Comparison of ENCODE assay signal across 8 cellular contexts in genomic region chr7:151017953-151018420, GRCh38. TPM values are rescaled to one million over a fixed set of nuclear protein-coding genes. Genes with fewer than 3 reads are reported as not detected.
DNase-seq lines count a peak whose midpoint lies in the region; ATAC-seq and TF ChIP-seq lines count a peak whose summit lies in the region.

No MANE protein-coding gene starts in this region.

- TF ChIP-seq CTCF in GM12872 (IDR thresholded peaks at IDR 0.05; ENCODE audit: insufficient read depth, low read depth, low read length) (peak; percentile 90), PC-3 (conservative IDR thresholded peaks at IDR 0.05; ENCODE audit: low read depth, low read length) (peak; percentile 94), foreskin keratinocyte (conservative IDR thresholded peaks at IDR 0.05) (peak; percentile 84), omental fat pad (IDR thresholded peaks at IDR 0.05) (peak in 1 of 3 donors; percentile 40)

- H3K4me1 ChIP-seq in PC-3 (ENCODE audit: insufficient read depth, low read length) = peaks cover 10% of the 10 kb centered on the region; the same call in 1 of the 2 replicates
- no peaks in the 10 kb centered on the region for H3K4me1 ChIP-seq in foreskin keratinocyte
- H3K4me1 ChIP-seq in thymus (ENCODE audit: control insufficient read depth, insufficient read depth, low read length) = peaks cover 12% of the 10 kb centered on the region

- H3K4me1 Mint-ChIP-seq in activated T-helper 17 cell treated with anti-CD3 and anti-CD28 coated beads, Interleukin-2, amount 50 U/mL, for 72 hours = peaks cover 37% of the 10 kb centered on the region

- peak overlapping the region; percentile 85 for H3K27ac Mint-ChIP-seq in activated T-helper 17 cell treated with anti-CD3 and anti-CD28 coated beads, Interleukin-2, amount 50 U/mL, for 72 hours

- ATAC-seq in HG03095 (IDR thresholded peaks at IDR 0.05; ENCODE audit: unreplicated experiment) (peak; percentile 60), PC-3 (peak; percentile 78), foreskin keratinocyte (peak; percentile 65), omental fat pad (ENCODE audit: low FRiP score) (peak; percentile 79), GM21717 (IDR thresholded peaks at IDR 0.05; ENCODE audit: unreplicated experiment) (no peak)
- peak; percentile 72 for ATAC-seq in activated T-helper 17 cell treated with anti-CD3 and anti-CD28 coated beads, Interleukin-2, amount 50 U/mL, for 72 hours (replicated peaks)

- no peaks in the 10 kb centered on the region for H3F3A ChIP-seq in PC-3 (ENCODE audit: low read length, unreplicated experiment)

- intact Hi-C loops in PC-3 (cut with micrococcal nuclease) = loop anchor here (2.0 kb wide), 2 partner anchors 55 to 119 kb away; no protein-coding TSS in a partner anchor

- no peak overlapping the region for H3K9ac ChIP-seq in PC-3 (ENCODE audit: low read length)

- H3K4me3 ChIP-seq in PC-3 (ENCODE audit: low read length) (peak overlapping the region; percentile 49; the same call in 1 of the 2 replicates), thymus (ENCODE audit: low read length) (peak overlapping the region; percentile 41)

- H3K4me2 ChIP-seq in PC-3 (ENCODE audit: low read length) = peak overlapping the region; percentile 79

- no TSS peak for BruUV-seq in PC-3 (replicated peaks; lab: Mats Ljungman, UMichigan)

- H3K79me2 ChIP-seq in PC-3 (ENCODE audit: low read length) = no peaks in the 10 kb centered on the region

- 3% methylated on average over 34 of the region's 34 CpGs for WGBS in thymus

- no peaks in the 10 kb centered on the region for H3K27me3 ChIP-seq in PC-3 (ENCODE audit: low read length)
- H3K27me3 ChIP-seq in foreskin keratinocyte = peaks cover 48% of the 10 kb centered on the region
- peaks cover 21% of the 10 kb centered on the region for H3K27me3 ChIP-seq in thymus (ENCODE audit: control insufficient read depth, insufficient read depth)

- peak overlapping the region; percentile 61 for H2AFZ ChIP-seq in PC-3 (ENCODE audit: low read length)

- H3K9me3 Mint-ChIP-seq in activated T-helper 17 cell treated with anti-CD3 and anti-CD28 coated beads, Interleukin-2, amount 50 U/mL, for 72 hours = no peaks in the 10 kb centered on the region

- peak overlapping the region; percentile 86 for H3K4me3 Mint-ChIP-seq in activated T-helper 17 cell treated with anti-CD3 and anti-CD28 coated beads, Interleukin-2, amount 50 U/mL, for 72 hours

- H3K36me3 Mint-ChIP-seq in activated T-helper 17 cell treated with anti-CD3 and anti-CD28 coated beads, Interleukin-2, amount 50 U/mL, for 72 hours (ENCODE audit: low read depth) = peaks cover 28% of the 10 kb centered on the region

- H3K9me3 ChIP-seq in PC-3 (ENCODE audit: low read length) = no peaks in the 10 kb centered on the region
- H3K9me3 ChIP-seq in thymus (ENCODE audit: control insufficient read depth) = no peaks in the 10 kb centered on the region

- peaks cover 4% of the 10 kb centered on the region for H3K27me3 Mint-ChIP-seq in activated T-helper 17 cell treated with anti-CD3 and anti-CD28 coated beads, Interleukin-2, amount 50 U/mL, for 72 hours

- no peaks in the 10 kb centered on the region for H3K9me2 ChIP-seq in PC-3 (replicated peaks; ENCODE audit: low read length)

- CTCF ChIA-PET in PC-3 (lab: Charles Lee) = interaction anchor here (0.6 to 1.5 kb wide), 6 partner anchors 10 to 120 kb away, joined by 3 to 9 read pairs (median 4); no protein-coding TSS in a partner anchor

- H3K36me3 ChIP-seq in PC-3 (ENCODE audit: low read depth, low read length) (no peaks in the 10 kb centered on the region), thymus (ENCODE audit: control insufficient read depth, insufficient read depth) (no peaks in the 10 kb centered on the region)

- peak; percentile 61 for DNase-seq in PC-3
- no peak for DNase-seq in foreskin keratinocyte
- DNase-seq in omental fat pad (ENCODE audit: low spot score) = peak; percentile 66

- POLR2A ChIA-PET in PC-3 (lab: Charles Lee; ENCODE audit: unreplicated experiment) = no interaction called here

- H3K27ac ChIP-seq in PC-3 (ENCODE audit: low read length) = no peak overlapping the region
- no peak overlapping the region for H3K27ac ChIP-seq in foreskin keratinocyte
- no peak overlapping the region for H3K27ac ChIP-seq in thymus (ENCODE audit: low read depth)

- H4K20me1 ChIP-seq in PC-3 (ENCODE audit: low read length) = no peaks in the 10 kb centered on the region

RNA-seq across cellular contexts. Expression of gene ATG9B, which starts 6.3 kb away (rescaled TPM):
- total RNA-seq in PC-3 (2014; rRNA removed) (1.2 and 1.3 TPM in 2 replicates), foreskin keratinocyte (0.18 and 0.31 TPM in 2 replicates), omental fat pad (under 1 TPM in 1 of 4 donors, not detected in 3; 0.46 TPM)
- 10 to 100 TPM in 1 of 2 donors, 1 to 10 TPM in 1; 2.9 to 18.2 TPM for total RNA-seq in activated T-helper 17 cell treated with anti-CD3 and anti-CD28 coated beads, Interleukin-2, amount 50 U/mL, for 72 hours
- polyA plus RNA-seq in foreskin keratinocyte (0.16 and 0.20 TPM in 2 replicates), thymus (8.0 TPM)

RNA-seq across cellular contexts. Expression of gene ABCB8, which starts 10.3 kb away (rescaled TPM):
- 58.4 and 95.7 TPM in 2 replicates for total RNA-seq in PC-3 (2014; rRNA removed)
- total RNA-seq in activated T-helper 17 cell treated with anti-CD3 and anti-CD28 coated beads, Interleukin-2, amount 50 U/mL, for 72 hours = 10 to 100 TPM; 36.4 to 52.0 TPM
- 43.0 and 45.9 TPM in 2 replicates for total RNA-seq in foreskin keratinocyte
- polyA plus RNA-seq in foreskin keratinocyte = 46.2 and 47.3 TPM in 2 replicates
- 10 to 100 TPM; 25.5 to 39.4 (median 31.6) TPM for total RNA-seq in omental fat pad
- polyA plus RNA-seq in thymus = 33.8 TPM

RNA-seq across cellular contexts. Expression of gene NOS3, which starts 27.2 kb away (rescaled TPM):
- 0.66 and 2.5 TPM in 2 replicates for total RNA-seq in PC-3 (2014; rRNA removed)
- 10 to 100 TPM in 1 of 2 donors, 1 to 10 TPM in 1; 8.0 to 12.1 TPM for total RNA-seq in activated T-helper 17 cell treated with anti-CD3 and anti-CD28 coated beads, Interleukin-2, amount 50 U/mL, for 72 hours
- 3.4 and 5.3 TPM in 2 replicates for total RNA-seq in foreskin keratinocyte
- polyA plus RNA-seq in foreskin keratinocyte = 2.1 and 6.0 TPM in 2 replicates
- total RNA-seq in omental fat pad = 10 to 100 TPM; 11.2 to 75.3 (median 25.2) TPM
- 3.0 TPM for polyA plus RNA-seq in thymus

RNA-seq across cellular contexts. Expression of gene ASIC3, which starts 30.3 kb away (rescaled TPM):
- 1.7 and 2.6 TPM in 2 replicates for total RNA-seq in PC-3 (2014; rRNA removed)
- 1 to 10 TPM; 9.0 to 9.7 TPM for total RNA-seq in activated T-helper 17 cell treated with anti-CD3 and anti-CD28 coated beads, Interleukin-2, amount 50 U/mL, for 72 hours
- 0.25 and 0.95 TPM in 2 replicates for total RNA-seq in foreskin keratinocyte
- 0.51 and 0.60 TPM in 2 replicates for polyA plus RNA-seq in foreskin keratinocyte
- total RNA-seq in omental fat pad = 1 to 10 TPM; 1.6 to 3.2 (median 2.3) TPM
- 10.6 TPM for polyA plus RNA-seq in thymus

RNA-seq across cellular contexts. Expression of gene CDK5, which starts 39.7 kb away (rescaled TPM):
- total RNA-seq in PC-3 (2014; rRNA removed) (30.6 and 40.1 TPM in 2 replicates), foreskin keratinocyte (17.7 and 18.6 TPM in 2 replicates), omental fat pad (10 to 100 TPM in 1 of 4 donors, 1 to 10 TPM in 3; 6.1 to 10.4 (median 7.9) TPM)
- total RNA-seq in activated T-helper 17 cell treated with anti-CD3 and anti-CD28 coated beads, Interleukin-2, amount 50 U/mL, for 72 hours = 10 to 100 TPM in 1 of 2 donors, 1 to 10 TPM in 1; 9.0 to 23.4 TPM
- polyA plus RNA-seq in foreskin keratinocyte (22.5 and 22.6 TPM in 2 replicates), thymus (8.9 TPM)

Comparison
In these comparisons a context has a peak if more than half of its experiments do, and no peak if none do; other contexts are left out.
1. DNase-seq: peak in PC-3 (single experiment) and omental fat pad (single experiment); none in foreskin keratinocyte (0 of 2).